11 cellular contexts compared by ENCODE assay signal in the genomic region with DNA sequence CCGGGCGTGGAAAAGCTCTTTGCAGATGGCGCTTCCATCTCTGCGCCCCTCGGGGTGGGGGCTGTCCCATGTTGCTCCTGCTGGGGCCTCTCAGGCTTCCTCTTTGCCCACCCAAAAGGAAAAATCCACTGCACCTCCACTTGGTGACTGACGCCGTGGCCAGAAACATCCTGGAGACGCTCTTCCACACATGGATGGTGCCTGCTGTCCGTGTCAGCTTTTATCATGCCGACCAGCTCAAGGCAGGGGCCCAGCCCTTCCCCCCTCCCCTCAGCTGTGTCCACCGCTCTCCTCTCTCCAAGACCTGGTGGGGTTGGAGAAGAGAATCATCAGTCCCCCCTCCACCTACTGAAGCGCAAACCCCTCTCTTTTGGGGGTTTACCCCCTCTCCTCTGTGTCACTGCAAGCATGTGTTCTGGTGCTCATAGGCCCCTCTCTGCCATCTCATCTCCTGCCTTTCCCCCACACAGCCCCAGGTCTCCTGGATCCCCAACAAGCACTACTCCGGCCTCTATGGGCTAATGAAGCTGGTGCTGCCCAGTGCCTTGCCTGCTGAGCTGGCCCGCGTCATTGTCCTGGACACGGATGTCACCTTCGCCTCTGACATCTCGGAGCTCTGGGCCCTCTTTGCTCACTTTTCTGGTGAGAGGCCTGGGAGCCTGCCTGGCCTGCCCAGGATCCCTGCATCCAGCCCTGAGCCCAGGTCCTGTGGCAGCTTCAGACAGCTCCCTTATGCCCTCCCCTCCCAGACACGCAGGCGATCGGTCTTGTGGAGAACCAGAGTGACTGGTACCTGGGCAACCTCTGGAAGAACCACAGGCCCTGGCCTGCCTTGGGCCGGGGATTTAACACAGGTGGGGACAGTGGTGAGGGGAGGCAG. TPM values are rescaled to one million over a fixed set of nuclear protein-coding genes. Genes with fewer than 3 reads are reported as not detected.
DNase-seq lines count a peak whose midpoint lies in the region; ATAC-seq and TF ChIP-seq lines count a peak whose summit lies in the region.
"Had no signal": no experiment of that assay in that cellular context is flagged by ENCODE, and none has a peak within 500 bp of the region (broad histone marks: within the 10 kb centered on the region; RNA-seq: fewer than 3 reads in every experiment).

No MANE protein-coding gene starts in this region.

- intact Hi-C loops in CD8-positive, alpha-beta T cell (cut with DNase I, micrococcal nuclease) = loop anchor here in 1 of 2 experiments (5.0 kb wide), 1 partner anchor 373 kb away; no protein-coding TSS in a partner anchor

- in situ Hi-C loops in GM23248 (cut with MboI) = no loop called here

- H3K27ac ChIP-seq in CD8-positive, alpha-beta T cell (ENCODE audit: low read depth, low read length) = no peak overlapping the region
- H3K27ac ChIP-seq in GM23338 (ENCODE audit: low read depth) = no peak overlapping the region
- no peak overlapping the region for H3K27ac ChIP-seq in GM23248
- H3K27ac ChIP-seq: uterus had no signal

- no peak overlapping the region for H3K4me3 ChIP-seq in CD8-positive, alpha-beta T cell (ENCODE audit: low read depth, low read length)
- H3K4me3 ChIP-seq in GM23338 (peak overlapping the region; percentile 36; the same call in 1 of the 2 replicates), GM23248 (no peak overlapping the region)
- H3K4me3 ChIP-seq: uterus had no signal

- CTCF ChIA-PET in CD8-positive, alpha-beta T cell (lab: Charles Lee) = interaction anchor here (0.9 to 1.3 kb wide), 2 partner anchors 8 to 41 kb away, joined by 3 to 4 read pairs; no protein-coding TSS in a partner anchor

- H3K27me3 ChIP-seq in CD8-positive, alpha-beta T cell (ENCODE audit: insufficient read depth, low read length) = no peaks in the 10 kb centered on the region
- peaks cover 9% of the 10 kb centered on the region; the same call in 1 of the 2 replicates for H3K27me3 ChIP-seq in GM23338 (ENCODE audit: insufficient read depth)
- peaks cover 12% of the 10 kb centered on the region for H3K27me3 ChIP-seq in GM23248 (replicated peaks; ENCODE audit: insufficient read depth)

- peak overlapping the region; percentile 72 for H3K4me3 Mint-ChIP-seq in CD8-positive, alpha-beta T cell
- H3K4me3 Mint-ChIP-seq in GM23338 = peak overlapping the region; percentile 65
- peak overlapping the region; percentile 40 for H3K4me3 Mint-ChIP-seq in osteocyte (ENCODE audit: unreplicated experiment)

- H3K36me3 ChIP-seq in CD8-positive, alpha-beta T cell (ENCODE audit: insufficient read depth, low read length) = no peaks in the 10 kb centered on the region
- no peaks in the 10 kb centered on the region for H3K36me3 ChIP-seq in GM23338 (ENCODE audit: insufficient read depth)
- H3K36me3 ChIP-seq in GM23248 (ENCODE audit: low read depth) = no peaks in the 10 kb centered on the region
- H3K36me3 ChIP-seq: uterus had no signal

- no peaks in the 10 kb centered on the region for H3K9me3 Mint-ChIP-seq in CD8-positive, alpha-beta T cell
- H3K9me3 Mint-ChIP-seq in GM23338 (no peaks in the 10 kb centered on the region; the same call in 2 of the 3 replicates), osteocyte (ENCODE audit: unreplicated experiment) (no peaks in the 10 kb centered on the region)

- H3K9ac ChIP-seq in GM23248 = no peak overlapping the region

- H4K20me1 ChIP-seq in GM23338 (replicated peaks; ENCODE audit: insufficient read depth) (peaks cover 6% of the 10 kb centered on the region; the same call in 1 of the 2 replicates), GM23248 (ENCODE audit: insufficient read depth) (no peaks in the 10 kb centered on the region)

- H3K4me1 Mint-ChIP-seq in CD8-positive, alpha-beta T cell (ENCODE audit: low read depth) = peaks cover 30% of the 10 kb centered on the region
- peaks cover 27% of the 10 kb centered on the region for H3K4me1 Mint-ChIP-seq in GM23338
- H3K4me1 Mint-ChIP-seq in osteocyte (ENCODE audit: unreplicated experiment) = peaks cover 12% of the 10 kb centered on the region

- H3K79me2 ChIP-seq in GM23338 (replicated peaks; ENCODE audit: insufficient read depth) = peaks cover 19% of the 10 kb centered on the region
- H3K79me2 ChIP-seq in GM23248 (ENCODE audit: insufficient read depth) = no peaks in the 10 kb centered on the region

- DNase-seq in CD8-positive, alpha-beta T cell = no peak
- no peak for DNase-seq in GM23338 (ENCODE audit: low spot score)
- peak; percentile 45 for DNase-seq in ecto neural progenitor cell (ENCODE audit: low spot score)
- no peak for DNase-seq in osteocyte (ENCODE audit: extremely low spot score, unreplicated experiment)
- no peak for DNase-seq in GM23248
- no peak for DNase-seq in NCI-H146 (lab: John Stamatoyannopoulos, UW)
- DNase-seq: caudate nucleus, NCI-H748 treated with DMSO at 0.1 percent for 48 hours, retina had no signal

- H3F3A ChIP-seq in GM23338 (replicated peaks; ENCODE audit: low read depth) = peaks cover 14% of the 10 kb centered on the region
- no peaks in the 10 kb centered on the region for H3F3A ChIP-seq in GM23248 (ENCODE audit: insufficient read depth)

- H2AFZ ChIP-seq in GM23338 (no peak overlapping the region), GM23248 (no peak overlapping the region)

- H3K36me3 Mint-ChIP-seq in CD8-positive, alpha-beta T cell = no peaks in the 10 kb centered on the region
- H3K36me3 Mint-ChIP-seq in GM23338 (ENCODE audit: low read depth) (peaks cover 42% of the 10 kb centered on the region), osteocyte (ENCODE audit: unreplicated experiment) (no peaks in the 10 kb centered on the region)

- H3K27me3 Mint-ChIP-seq in CD8-positive, alpha-beta T cell (ENCODE audit: low read depth) = peaks cover 2% of the 10 kb centered on the region
- H3K27me3 Mint-ChIP-seq in GM23338 (ENCODE audit: insufficient read depth, low read depth, poor library complexity) = peaks cover 29% of the 10 kb centered on the region
- peaks cover 29% of the 10 kb centered on the region for H3K27me3 Mint-ChIP-seq in osteocyte (ENCODE audit: unreplicated experiment)

- H3K4me1 ChIP-seq in CD8-positive, alpha-beta T cell (ENCODE audit: insufficient read depth, low read length) = peaks cover 10% of the 10 kb centered on the region
- H3K4me1 ChIP-seq in GM23338 (ENCODE audit: insufficient read depth) (peaks cover 30% of the 10 kb centered on the region), GM23248 (ENCODE audit: insufficient read depth) (no peaks in the 10 kb centered on the region)

- no peak for TF ChIP-seq CTCF in CD8-positive, alpha-beta T cell (IDR thresholded peaks at IDR 0.05)
- TF ChIP-seq CTCF in GM23338 (conservative IDR thresholded peaks at IDR 0.05; ENCODE audit: low read depth in 2 of 2) (no peak), osteocyte (IDR thresholded peaks at IDR 0.05) (no peak)

- H3K4me2 ChIP-seq in GM23338 (peak overlapping the region; percentile 57; the same call in 1 of the 2 replicates), GM23248 (ENCODE audit: unreplicated experiment) (no peak overlapping the region)

- no peak overlapping the region for H3K27ac Mint-ChIP-seq in CD8-positive, alpha-beta T cell
- no peak overlapping the region for H3K27ac Mint-ChIP-seq in GM23338
- no peak overlapping the region for H3K27ac Mint-ChIP-seq in osteocyte (ENCODE audit: unreplicated experiment)

- no peak for ATAC-seq in CD8-positive, alpha-beta T cell
- ATAC-seq in GM23338 (no peak), GM18517 (IDR thresholded peaks at IDR 0.05; ENCODE audit: unreplicated experiment) (no peak)

- POLR2A ChIA-PET in CD8-positive, alpha-beta T cell (lab: Charles Lee) = no interaction called here

- no peaks in the 10 kb centered on the region for H3K9me3 ChIP-seq in CD8-positive, alpha-beta T cell (ENCODE audit: low read length)
- no peaks in the 10 kb centered on the region for H3K9me3 ChIP-seq in GM23248 (ENCODE audit: low read depth)
- H3K9me3 ChIP-seq: uterus had no signal

- WGBS in GM23248 (ENCODE audit: low coverage in 1 of 2, low lambda C conversion rate in 2 of 2, missing lambda C conversion rate in 2 of 2), 2 experiments = 80% methylated on average over 20 to 22 of the region's 22 CpGs

- H3K9me2 ChIP-seq in GM23338 (ENCODE audit: insufficient read depth) (no peaks in the 10 kb centered on the region), GM23248 (ENCODE audit: insufficient read depth) (no peaks in the 10 kb centered on the region)

TF ChIP-seq in GM23338, 12 proteins besides CTCF, POLR2A, EP300 and RAD21:
- no peak for TF ChIP-seq ZNF331 (CRISPR knock-in tag; IDR thresholded peaks at IDR 0.05; ENCODE audit: low read depth)
- no peak for TF ChIP-seq STAT1 (IDR thresholded peaks at IDR 0.05; ENCODE audit: unreplicated experiment)
- TF ChIP-seq NANOG (IDR thresholded peaks at IDR 0.05; ENCODE audit: borderline replicate concordance) = no peak
- no peak; the same call in 1 of the 2 replicates for TF ChIP-seq POLR2AphosphoS5 (IDR thresholded peaks at IDR 0.05; ENCODE audit: low read depth)
- TF ChIP-seq JUNB (IDR thresholded peaks at IDR 0.05; ENCODE audit: unreplicated experiment) = no peak
- TF ChIP-seq CREB1 (CRISPR knock-in tag; IDR thresholded peaks at IDR 0.05; ENCODE audit: low read depth) = no peak

RNA-seq across cellular contexts. Expression of a gene that starts 1.8 kb away (rescaled TPM):
- 1 to 10 TPM; 3.0 to 4.2 TPM for total RNA-seq in CD8-positive, alpha-beta T cell
- 74.5 and 107 TPM in 2 replicates for total RNA-seq in GM23338 (2014; rRNA removed; shearing (Covaris generic))
- 89.8 and 97.8 TPM in 2 replicates for polyA plus RNA-seq in GM23338 (2016; fragmentation: Nextera tagmentation; extraction: Ambion mirVana)
- total RNA-seq in osteocyte = not detected in 2 replicates
- total RNA-seq in GM23248 (2014; rRNA removed; shearing (Covaris generic)) = not detected in 2 replicates
- polyA plus RNA-seq in GM23248 (2016; fragmentation: Nextera tagmentation; extraction: Ambion mirVana) = not detected in 2 replicates

RNA-seq across cellular contexts. Expression of a gene that starts 6.6 kb away (rescaled TPM):
- 10 to 100 TPM; 51.5 to 55.6 TPM for total RNA-seq in CD8-positive, alpha-beta T cell
- 22.4 and 34.1 TPM in 2 replicates for total RNA-seq in GM23338 (2014; rRNA removed; shearing (Covaris generic))
- polyA plus RNA-seq in GM23338 (2016; fragmentation: Nextera tagmentation; extraction: Ambion mirVana) = 23.3 and 27.6 TPM in 2 replicates
- total RNA-seq in osteocyte = 24.5 and 24.8 TPM in 2 replicates
- 16.2 and 23.2 TPM in 2 replicates for total RNA-seq in GM23248 (2014; rRNA removed; shearing (Covaris generic))
- polyA plus RNA-seq in GM23248 (2016; fragmentation: Nextera tagmentation; extraction: Ambion mirVana) = 21.2 and 25.1 TPM in 2 replicates

RNA-seq across cellular contexts. Expression of a gene that starts 17.2 kb away (rescaled TPM):
- total RNA-seq in CD8-positive, alpha-beta T cell = 1 to 10 TPM; 3.7 to 5.1 TPM
- 1.1 TPM in 1 of 2 replicates, not detected in the other for total RNA-seq in GM23338 (2014; rRNA removed; shearing (Covaris generic))
- polyA plus RNA-seq in GM23338 (2016; fragmentation: Nextera tagmentation; extraction: Ambion mirVana) = not detected in 2 replicates
- total RNA-seq in osteocyte = 0.81 and 1.5 TPM in 2 replicates
- total RNA-seq in GM23248 (2014; rRNA removed; shearing (Covaris generic)) = not detected in 2 replicates
- not detected in 2 replicates for polyA plus RNA-seq in GM23248 (2016; fragmentation: Nextera tagmentation; extraction: Ambion mirVana)

RNA-seq across cellular contexts. Expression of a gene that starts 38.8 kb away (rescaled TPM):
- total RNA-seq in CD8-positive, alpha-beta T cell = 1 to 10 TPM; 6.5 to 8.4 TPM
- 34.1 and 39.4 TPM in 2 replicates for total RNA-seq in GM23338 (2014; rRNA removed; shearing (Covaris generic))
- polyA plus RNA-seq in GM23338 (2016; fragmentation: Nextera tagmentation; extraction: Ambion mirVana) = 5.9 and 6.8 TPM in 2 replicates
- total RNA-seq in osteocyte = 9.8 and 10.1 TPM in 2 replicates
- 8.1 and 9.5 TPM in 2 replicates for total RNA-seq in GM23248 (2014; rRNA removed; shearing (Covaris generic))
- polyA plus RNA-seq in GM23248 (2016; fragmentation: Nextera tagmentation; extraction: Ambion mirVana) = 1.8 and 2.1 TPM in 2 replicates

Comparison
In these comparisons a context has a peak if more than half of its experiments do, and no peak if none do; other contexts are left out.
1. RNA of a gene that starts 1.8 kb away (total RNA-seq): 74.5 to 107 TPM in GM23338; 3.0 to 4.2 TPM in CD8-positive, alpha-beta T cell, not detected in osteocyte and not detected in GM23248; every median in the first group is over 10 times any median in the second.
2. Peak in every context shown above with its lines, with median percentiles within 50 percentile points of each other: H3K4me3 Mint-ChIP-seq.